In the genomic region with DNA sequence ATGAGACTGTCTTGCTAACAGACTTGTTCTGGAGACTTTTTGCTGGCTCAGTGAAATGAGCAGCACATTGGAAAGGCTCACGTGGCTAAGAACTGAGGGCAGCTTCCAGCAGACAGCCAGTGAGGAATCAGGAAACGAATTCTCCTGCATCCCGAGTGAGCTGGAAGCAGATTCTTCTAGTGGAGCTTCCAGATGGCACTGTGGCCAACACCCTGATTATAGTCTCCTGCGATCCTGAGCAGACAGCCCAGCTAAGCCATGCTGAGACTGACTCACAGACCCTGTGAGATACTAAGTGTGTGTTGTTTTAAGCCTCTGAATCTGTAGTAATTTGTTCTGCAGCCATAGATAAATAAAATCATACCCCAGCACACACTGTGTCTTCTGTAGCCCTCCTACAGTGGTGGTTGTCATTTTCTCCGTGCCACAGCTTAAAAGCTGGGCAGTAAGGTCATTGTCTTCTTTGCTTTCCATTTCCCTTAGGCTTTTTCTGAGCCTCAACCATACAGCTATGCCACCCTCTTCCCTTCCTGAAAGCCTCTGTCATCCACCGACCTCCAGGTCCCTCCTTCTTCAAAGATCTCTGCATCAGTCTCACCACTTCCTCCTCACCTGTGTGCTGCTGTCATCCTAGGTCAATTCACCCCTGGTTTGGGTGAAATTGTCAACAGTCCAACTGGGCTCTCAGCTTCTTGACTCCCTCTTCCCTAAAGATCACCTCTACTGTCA, we compare ENCODE assay signal across 15 cellular contexts. TPM values are rescaled to one million over a fixed set of nuclear protein-coding genes. Genes with fewer than 3 reads are reported as not detected.
DNase-seq lines count a peak whose midpoint lies in the region; TF ChIP-seq lines count a peak whose summit lies in the region.
"Had no signal": no experiment of that assay in that cellular context is flagged by ENCODE, and none has a peak within 500 bp of the region (broad histone marks: within the 10 kb centered on the region; RNA-seq: fewer than 3 reads in every experiment).

No MANE protein-coding gene starts in this region.

- TF ChIP-seq CTCF in fibroblast of mammary gland (conservative IDR thresholded peaks at IDR 0.05; ENCODE audit: control insufficient read depth, insufficient read depth, low read depth, low read length), result no peak

- CTCF ChIA-PET in HEK293T (lab: Yijun Ruan, JAX), result interaction anchor here (3.0 kb wide), 1 partner anchor 12 kb away, joined by 11 read pairs; no protein-coding TSS in a partner anchor

- intact Hi-C loops in cardiac septum (cut with DNase I), result no loop called here

- DNase-seq in GM04503 (ENCODE audit: low read depth), result peak; percentile 38
- DNase-seq in amniotic epithelial cell (ENCODE audit: low read depth), result peak; percentile 73
- peak; percentile 68 for DNase-seq in fibroblast of mammary gland (ENCODE audit: low read depth)
- DNase-seq in smooth muscle cell of the brain vasculature (ENCODE audit: low read depth, low spot score), result peak; percentile 63
- no peak for DNase-seq in cardiac septum (ENCODE audit: low spot score)
- no peak for DNase-seq in HEK293T (ENCODE audit: extremely low spot score)
- DNase-seq in effector CD4-positive, alpha-beta T cell, result no peak
- DNase-seq: activated CD4-positive, alpha-beta T cell treated with anti-CD3 and anti-CD28 coated beads for 1 hour; activated naive CD8-positive, alpha-beta T cell treated with anti-CD3 and anti-CD28 coated beads, Interleukin-2, amount 50 U/mL, for 24 hours; CD8-positive, alpha-beta memory T cell; effector CD8-positive, alpha-beta T cell; naive thymus-derived CD8-positive, alpha-beta T cell; retina; stimulated activated naive CD4-positive, alpha-beta T cell had no signal

- POLR2A ChIA-PET in HEK293T (lab: Yijun Ruan, JAX), result no interaction called here

- no peak overlapping the region for H3K4me3 ChIP-seq in fibroblast of mammary gland (ENCODE audit: control insufficient read depth, low read depth, low read length)
- H3K4me3 ChIP-seq: heart left ventricle had no signal

TF ChIP-seq in HEK293T, 16 proteins besides CTCF, POLR2A, EP300 and RAD21:
- TF ChIP-seq SUZ12 (IDR thresholded peaks at IDR 0.05) (no peak), FOXK2 (IDR thresholded peaks at IDR 0.05) (no peak), LEF1 (IDR thresholded peaks at IDR 0.05; ENCODE audit: borderline replicate concordance) (no peak), ZNF384 (IDR thresholded peaks at IDR 0.05) (no peak), ARNT (IDR thresholded peaks at IDR 0.05) (no peak), TARDBP (IDR thresholded peaks at IDR 0.05) (no peak), HDGF (IDR thresholded peaks at IDR 0.05; ENCODE audit: borderline replicate concordance) (no peak), SP1 (IDR thresholded peaks at IDR 0.05) (no peak), FOXA1 (IDR thresholded peaks at IDR 0.05) (no peak), PKNOX1 (IDR thresholded peaks at IDR 0.05) (no peak), FOXM1 (IDR thresholded peaks at IDR 0.05; ENCODE audit: borderline replicate concordance) (no peak), BHLHE40 (IDR thresholded peaks at IDR 0.05; ENCODE audit: borderline replicate concordance) (no peak), L3MBTL2 (conservative IDR thresholded peaks at IDR 0.05) (no peak), ELF4 (IDR thresholded peaks at IDR 0.05) (no peak), NFRKB (IDR thresholded peaks at IDR 0.05) (no peak), CTBP1 (IDR thresholded peaks at IDR 0.05; ENCODE audit: borderline replicate concordance) (no peak)

RNA-seq across cellular contexts. Expression of gene TSPAN9, which starts 15.9 kb away (rescaled TPM):
- total RNA-seq in cardiac septum, result 299 TPM

Comparison
In these comparisons a context has a peak if more than half of its experiments do, and no peak if none do; other contexts are left out.
1. DNase-seq: peak in GM04503 (single experiment), amniotic epithelial cell (single experiment), fibroblast of mammary gland (single experiment) and smooth muscle cell of the brain vasculature (single experiment); none in cardiac septum (single experiment), HEK293T (single experiment) and effector CD4-positive, alpha-beta T cell (single experiment).